1 cellular context compared by ENCODE assay signal in genomic region chr17:28951991-28952975, GRCh38.
TF ChIP-seq lines count a peak whose summit lies in the region.

No MANE protein-coding gene starts in this region.

TF ChIP-seq in HepG2, 621 proteins besides CTCF, POLR2A, EP300 and RAD21 (continued from another document and continues in another):
- TF ChIP-seq MYC (CRISPR knock-in tag; IDR thresholded peaks at IDR 0.05; ENCODE audit: borderline replicate concordance) = peak; percentile 68; the same call in 1 of the 2 replicates
- TF ChIP-seq MEIS1 (CRISPR knock-in tag; IDR thresholded peaks at IDR 0.05; ENCODE audit: borderline replicate concordance) = peak; percentile 88
- TF ChIP-seq RXRA (CRISPR knock-in tag; IDR thresholded peaks at IDR 0.05) = peak; percentile 33; the same call in 1 of the 2 replicates
- peak; percentile 70; the same call in 1 of the 2 replicates for TF ChIP-seq ELF4 (CRISPR knock-in tag; IDR thresholded peaks at IDR 0.05; ENCODE audit: borderline replicate concordance)
- peak; percentile 44; the same call in 1 of the 2 replicates for TF ChIP-seq CREBL2 (CRISPR knock-in tag; IDR thresholded peaks at IDR 0.05; ENCODE audit: borderline replicate concordance)
- TF ChIP-seq ZBTB42 (CRISPR knock-in tag; IDR thresholded peaks at IDR 0.05) = no peak
- no peak for TF ChIP-seq GLI4 (CRISPR knock-in tag; IDR thresholded peaks at IDR 0.05; ENCODE audit: borderline replicate concordance)
- TF ChIP-seq ZNF230 (CRISPR knock-in tag; IDR thresholded peaks at IDR 0.05) = 0 out of 2 replicates have a peak, but pooled peaks have one; percentile 27
- TF ChIP-seq SKI (IDR thresholded peaks at IDR 0.05; ENCODE audit: partially characterized antibody) = no peak
- TF ChIP-seq, protein P1, sequence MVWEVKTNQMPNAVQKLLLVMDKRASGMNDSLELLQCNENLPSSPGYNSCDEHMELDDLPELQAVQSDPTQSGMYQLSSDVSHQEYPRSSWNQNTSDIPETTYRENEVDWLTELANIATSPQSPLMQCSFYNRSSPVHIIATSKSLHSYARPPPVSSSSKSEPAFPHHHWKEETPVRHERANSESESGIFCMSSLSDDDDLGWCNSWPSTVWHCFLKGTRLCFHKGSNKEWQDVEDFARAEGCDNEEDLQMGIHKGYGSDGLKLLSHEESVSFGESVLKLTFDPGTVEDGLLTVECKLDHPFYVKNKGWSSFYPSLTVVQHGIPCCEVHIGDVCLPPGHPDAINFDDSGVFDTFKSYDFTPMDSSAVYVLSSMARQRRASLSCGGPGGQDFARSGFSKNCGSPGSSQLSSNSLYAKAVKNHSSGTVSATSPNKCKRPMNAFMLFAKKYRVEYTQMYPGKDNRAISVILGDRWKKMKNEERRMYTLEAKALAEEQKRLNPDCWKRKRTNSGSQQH (CRISPR knock-in tag; IDR thresholded peaks at IDR 0.05; ENCODE audit: low read depth) = 0 out of 2 replicates have a peak, but pooled peaks have one; percentile 61
- 0 out of 2 replicates have a peak, but pooled peaks have one; percentile 30 for TF ChIP-seq HINFP (CRISPR knock-in tag; IDR thresholded peaks at IDR 0.05; ENCODE audit: low read depth)
- TF ChIP-seq, protein P2, sequence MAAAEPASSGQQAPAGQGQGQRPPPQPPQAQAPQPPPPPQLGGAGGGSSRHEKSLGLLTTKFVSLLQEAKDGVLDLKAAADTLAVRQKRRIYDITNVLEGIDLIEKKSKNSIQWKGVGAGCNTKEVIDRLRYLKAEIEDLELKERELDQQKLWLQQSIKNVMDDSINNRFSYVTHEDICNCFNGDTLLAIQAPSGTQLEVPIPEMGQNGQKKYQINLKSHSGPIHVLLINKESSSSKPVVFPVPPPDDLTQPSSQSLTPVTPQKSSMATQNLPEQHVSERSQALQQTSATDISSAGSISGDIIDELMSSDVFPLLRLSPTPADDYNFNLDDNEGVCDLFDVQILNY (CRISPR knock-in tag; conservative IDR thresholded peaks at IDR 0.05) = no peak
- TF ChIP-seq TBX3 (IDR thresholded peaks at IDR 0.05; ENCODE audit: borderline replicate concordance) = no peak
- TF ChIP-seq PAX8 (CRISPR knock-in tag; IDR thresholded peaks at IDR 0.05; ENCODE audit: borderline replicate concordance) = peak; percentile 91; the same call in 1 of the 2 replicates
- no peak for TF ChIP-seq REL (CRISPR knock-in tag; conservative IDR thresholded peaks at IDR 0.05)
- TF ChIP-seq ZFAT (CRISPR knock-in tag; conservative IDR thresholded peaks at IDR 0.05) = no peak
- TF ChIP-seq KAT7 (CRISPR knock-in tag; IDR thresholded peaks at IDR 0.05; ENCODE audit: borderline replicate concordance) = 0 out of 2 replicates have a peak, but pooled peaks have one; percentile 17
- TF ChIP-seq NR2F6 (IDR thresholded peaks at IDR 0.05) = peak; percentile 51; the same call in 1 of the 2 replicates
- peak; percentile 79 for TF ChIP-seq NR2F6 (CRISPR knock-in tag; IDR thresholded peaks at IDR 0.05)
- peak; percentile 26; the same call in 1 of the 2 replicates for TF ChIP-seq MED1 (CRISPR knock-in tag; IDR thresholded peaks at IDR 0.05)
- TF ChIP-seq MXI1 (IDR thresholded peaks at IDR 0.05; ENCODE audit: borderline replicate concordance, low read depth, low read length) = peak; percentile 95; the same call in 1 of the 3 replicates
- TF ChIP-seq KDM5A (IDR thresholded peaks at IDR 0.05; ENCODE audit: borderline replicate concordance, low read length) = peak; percentile 79; the same call in 1 of the 2 replicates
- TF ChIP-seq RXRB (CRISPR knock-in tag; IDR thresholded peaks at IDR 0.05; ENCODE audit: borderline replicate concordance) = peak; percentile 63
- no peak for TF ChIP-seq FIP1L1 (IDR thresholded peaks at IDR 0.05; ENCODE audit: borderline replicate concordance, insufficient read depth, low read depth, low read length)
- 0 out of 2 replicates have a peak, but pooled peaks have one; percentile 21 for TF ChIP-seq SSRP1 (CRISPR knock-in tag; IDR thresholded peaks at IDR 0.05)
- peak; percentile 50; the same call in 1 of the 2 replicates for TF ChIP-seq KLF6 (CRISPR knock-in tag; IDR thresholded peaks at IDR 0.05)
- no peak for TF ChIP-seq JARID2 (CRISPR knock-in tag; IDR thresholded peaks at IDR 0.05; ENCODE audit: insufficient replicate concordance)
- TF ChIP-seq ZNF207 (IDR thresholded peaks at IDR 0.05; ENCODE audit: borderline replicate concordance) = no peak
- peak; percentile 67; the same call in 1 of the 2 replicates for TF ChIP-seq KDM2A (CRISPR knock-in tag; IDR thresholded peaks at IDR 0.05; ENCODE audit: borderline replicate concordance, low read depth)
- no peak for TF ChIP-seq ZC3H4 (CRISPR knock-in tag; IDR thresholded peaks at IDR 0.05; ENCODE audit: borderline replicate concordance)
- TF ChIP-seq MEF2D (CRISPR knock-in tag; IDR thresholded peaks at IDR 0.05) = peak; percentile 56; the same call in 1 of the 2 replicates
- no peak for TF ChIP-seq SIN3B (IDR thresholded peaks at IDR 0.05; ENCODE audit: low read length)
- peak; percentile 94 for TF ChIP-seq KAT8 (CRISPR knock-in tag; IDR thresholded peaks at IDR 0.05)
- no peak for TF ChIP-seq ZNF10 (CRISPR knock-in tag; IDR thresholded peaks at IDR 0.05; ENCODE audit: borderline replicate concordance, low read depth)
- TF ChIP-seq ZNF720 (CRISPR knock-in tag; IDR thresholded peaks at IDR 0.05) = no peak
- no peak for TF ChIP-seq SRF (IDR thresholded peaks at IDR 0.05; ENCODE audit: low read depth, low read length)
- TF ChIP-seq, protein P3, sequence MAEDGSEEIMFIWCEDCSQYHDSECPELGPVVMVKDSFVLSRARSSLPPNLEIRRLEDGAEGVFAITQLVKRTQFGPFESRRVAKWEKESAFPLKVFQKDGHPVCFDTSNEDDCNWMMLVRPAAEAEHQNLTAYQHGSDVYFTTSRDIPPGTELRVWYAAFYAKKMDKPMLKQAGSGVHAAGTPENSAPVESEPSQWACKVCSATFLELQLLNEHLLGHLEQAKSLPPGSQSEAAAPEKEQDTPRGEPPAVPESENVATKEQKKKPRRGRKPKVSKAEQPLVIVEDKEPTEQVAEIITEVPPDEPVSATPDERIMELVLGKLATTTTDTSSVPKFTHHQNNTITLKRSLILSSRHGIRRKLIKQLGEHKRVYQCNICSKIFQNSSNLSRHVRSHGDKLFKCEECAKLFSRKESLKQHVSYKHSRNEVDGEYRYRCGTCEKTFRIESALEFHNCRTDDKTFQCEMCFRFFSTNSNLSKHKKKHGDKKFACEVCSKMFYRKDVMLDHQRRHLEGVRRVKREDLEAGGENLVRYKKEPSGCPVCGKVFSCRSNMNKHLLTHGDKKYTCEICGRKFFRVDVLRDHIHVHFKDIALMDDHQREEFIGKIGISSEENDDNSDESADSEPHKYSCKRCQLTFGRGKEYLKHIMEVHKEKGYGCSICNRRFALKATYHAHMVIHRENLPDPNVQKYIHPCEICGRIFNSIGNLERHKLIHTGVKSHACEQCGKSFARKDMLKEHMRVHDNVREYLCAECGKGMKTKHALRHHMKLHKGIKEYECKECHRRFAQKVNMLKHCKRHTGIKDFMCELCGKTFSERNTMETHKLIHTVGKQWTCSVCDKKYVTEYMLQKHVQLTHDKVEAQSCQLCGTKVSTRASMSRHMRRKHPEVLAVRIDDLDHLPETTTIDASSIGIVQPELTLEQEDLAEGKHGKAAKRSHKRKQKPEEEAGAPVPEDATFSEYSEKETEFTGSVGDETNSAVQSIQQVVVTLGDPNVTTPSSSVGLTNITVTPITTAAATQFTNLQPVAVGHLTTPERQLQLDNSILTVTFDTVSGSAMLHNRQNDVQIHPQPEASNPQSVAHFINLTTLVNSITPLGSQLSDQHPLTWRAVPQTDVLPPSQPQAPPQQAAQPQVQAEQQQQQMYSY (CRISPR knock-in tag; IDR thresholded peaks at IDR 0.05) = no peak
- TF ChIP-seq XBP1 (CRISPR knock-in tag; IDR thresholded peaks at IDR 0.05) = no peak
- peak; percentile 99 for TF ChIP-seq ZNF574 (CRISPR knock-in tag; IDR thresholded peaks at IDR 0.05)
- peak; percentile 12; the same call in 1 of the 2 replicates for TF ChIP-seq ZFP1 (CRISPR knock-in tag; IDR thresholded peaks at IDR 0.05)
- no peak for TF ChIP-seq CCAR2 (optimal IDR thresholded peaks at IDR 0.05; ENCODE audit: low read depth, low read length)
- peak; percentile 77 for TF ChIP-seq ZNF772 (CRISPR knock-in tag; IDR thresholded peaks at IDR 0.05)
- peak; percentile 33; the same call in 1 of the 2 replicates for TF ChIP-seq CEBPG (CRISPR knock-in tag; IDR thresholded peaks at IDR 0.05)
- TF ChIP-seq ARNT2 (CRISPR knock-in tag; IDR thresholded peaks at IDR 0.05; ENCODE audit: low read depth) = peak; percentile 95; the same call in 1 of the 2 replicates
- no peak for TF ChIP-seq KMT2A (CRISPR knock-in tag; IDR thresholded peaks at IDR 0.05)
- no peak; the same call in 1 of the 2 replicates for TF ChIP-seq ZNF766 (CRISPR knock-in tag; IDR thresholded peaks at IDR 0.05; ENCODE audit: borderline replicate concordance)
- no peak for TF ChIP-seq SALL2 (CRISPR knock-in tag; IDR thresholded peaks at IDR 0.05)
- peak; percentile 46; the same call in 1 of the 2 replicates for TF ChIP-seq SOX5 (CRISPR knock-in tag; IDR thresholded peaks at IDR 0.05; ENCODE audit: borderline replicate concordance)
- no peak for TF ChIP-seq ZNF737 (CRISPR knock-in tag; IDR thresholded peaks at IDR 0.05; ENCODE audit: borderline replicate concordance)
- no peak for TF ChIP-seq ZNF678 (CRISPR knock-in tag; IDR thresholded peaks at IDR 0.05)
- TF ChIP-seq GMEB2 (CRISPR knock-in tag; IDR thresholded peaks at IDR 0.05; ENCODE audit: low read depth) = peak; percentile 83
- no peak for TF ChIP-seq TCF12 (IDR thresholded peaks at IDR 0.05)
- TF ChIP-seq TCF12 (CRISPR knock-in tag; IDR thresholded peaks at IDR 0.05) = no peak
- peak; percentile 72; the same call in 1 of the 2 replicates for TF ChIP-seq JUN (CRISPR knock-in tag; IDR thresholded peaks at IDR 0.05)
- peak; percentile 89; the same call in 1 of the 2 replicates for TF ChIP-seq HOXA3 (CRISPR knock-in tag; IDR thresholded peaks at IDR 0.05)
- 0 out of 2 replicates have a peak, but pooled peaks have one; percentile 57 for TF ChIP-seq ZNF775 (CRISPR knock-in tag; IDR thresholded peaks at IDR 0.05; ENCODE audit: borderline replicate concordance)
- TF ChIP-seq, protein P4, sequence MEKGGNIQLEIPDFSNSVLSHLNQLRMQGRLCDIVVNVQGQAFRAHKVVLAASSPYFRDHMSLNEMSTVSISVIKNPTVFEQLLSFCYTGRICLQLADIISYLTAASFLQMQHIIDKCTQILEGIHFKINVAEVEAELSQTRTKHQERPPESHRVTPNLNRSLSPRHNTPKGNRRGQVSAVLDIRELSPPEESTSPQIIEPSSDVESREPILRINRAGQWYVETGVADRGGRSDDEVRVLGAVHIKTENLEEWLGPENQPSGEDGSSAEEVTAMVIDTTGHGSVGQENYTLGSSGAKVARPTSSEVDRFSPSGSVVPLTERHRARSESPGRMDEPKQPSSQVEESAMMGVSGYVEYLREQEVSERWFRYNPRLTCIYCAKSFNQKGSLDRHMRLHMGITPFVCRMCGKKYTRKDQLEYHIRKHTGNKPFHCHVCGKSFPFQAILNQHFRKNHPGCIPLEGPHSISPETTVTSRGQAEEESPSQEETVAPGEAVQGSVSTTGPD (CRISPR knock-in tag; IDR thresholded peaks at IDR 0.05) = no peak
- 0 out of 2 replicates have a peak, but pooled peaks have one; percentile 29 for TF ChIP-seq ZNF224 (CRISPR knock-in tag; IDR thresholded peaks at IDR 0.05)
- peak; percentile 75; the same call in 1 of the 2 replicates for TF ChIP-seq MIXL1 (CRISPR knock-in tag; IDR thresholded peaks at IDR 0.05)
- TF ChIP-seq SIX1 (CRISPR knock-in tag; IDR thresholded peaks at IDR 0.05; ENCODE audit: borderline replicate concordance) = no peak
- TF ChIP-seq STAG1 (CRISPR knock-in tag; IDR thresholded peaks at IDR 0.05) = no peak
- TF ChIP-seq RARG (CRISPR knock-in tag; IDR thresholded peaks at IDR 0.05; ENCODE audit: low read depth) = 0 out of 2 replicates have a peak, but pooled peaks have one; percentile 58
- no peak for TF ChIP-seq HOXD1 (CRISPR knock-in tag; IDR thresholded peaks at IDR 0.05)
